In genomic region chr3:20589275-20589674, GRCh38 we compare ENCODE assay signal across 23 cellular contexts.
"Had no signal": no experiment of that assay in that cellular context is flagged by ENCODE, and none has a peak within 500 bp of the region (broad histone marks: within the 10 kb centered on the region; RNA-seq: fewer than 3 reads in every experiment).

No MANE protein-coding gene starts in this region.

- H3K9me3 ChIP-seq: neutrophil, pancreas, stomach, thyroid gland had no signal

- H3K27ac Mint-ChIP-seq: memory B cell; mesothelial cell of epicardium; naive B cell; natural killer cell treated with Interleukin-12 subunit alpha and Interleukin-12 subunit beta and Interleukin-15 and Interleukin-18, amount 100 ng/mL, for 72 hours; stimulated activated effector memory CD8-positive, alpha-beta T cell treated with anti-CD3 and anti-CD28 coated beads, Interleukin-12 subunit alpha, Interleukin-12 subunit beta, amount 100 ng/mL, for 72 hours had no signal

- DNase-seq: dorsolateral prefrontal cortex; effector CD4-positive, alpha-beta T cell; kidney; mucosa of descending colon; naive B cell; pancreas; stimulated activated CD4-positive, alpha-beta T cell treated with anti-CD3 and anti-CD28 coated beads, Interleukin-12 subunit alpha, Interleukin-12 subunit beta, amount 100 ng/mL, for 4 hours; stimulated activated CD4-positive, alpha-beta T cell treated with anti-CD3 and anti-CD28 coated beads, Interleukin-2, amount 100 ng/mL, for 24 hours; stimulated activated CD4-positive, alpha-beta T cell treated with anti-CD3 and anti-CD28 coated beads, Interleukin-4, amount 100 ng/mL, for 24 hours; stimulated activated naive CD4-positive, alpha-beta T cell treated with Interleukin-2 at 50 U/mL for 16 hours; stomach; thyroid gland; trophoblast cell had no signal

- H3K4me2 ChIP-seq: smooth muscle cell had no signal

- H3K4me3 ChIP-seq: dorsolateral prefrontal cortex, lung, mucosa of descending colon, pancreas, smooth muscle cell, stomach, thyroid gland had no signal

- H3K4me3 Mint-ChIP-seq: memory B cell; mesothelial cell of epicardium; natural killer cell treated with Interleukin-12 subunit alpha and Interleukin-12 subunit beta and Interleukin-15 and Interleukin-18, amount 100 ng/mL, for 72 hours; neural crest cell; stimulated activated effector memory CD8-positive, alpha-beta T cell treated with anti-CD3 and anti-CD28 coated beads, Interleukin-12 subunit alpha, Interleukin-12 subunit beta, amount 100 ng/mL, for 72 hours had no signal

- H3K4me1 ChIP-seq: pancreas, stomach, thyroid gland had no signal

- H3K27me3 ChIP-seq: dorsolateral prefrontal cortex, neutrophil, pancreas, stomach, thyroid gland had no signal

- H3K36me3 Mint-ChIP-seq: memory B cell; naive B cell; stimulated activated effector memory CD8-positive, alpha-beta T cell treated with anti-CD3 and anti-CD28 coated beads, Interleukin-12 subunit alpha, Interleukin-12 subunit beta, amount 100 ng/mL, for 72 hours had no signal

- H3K27me3 Mint-ChIP-seq: memory B cell; naive B cell; natural killer cell treated with Interleukin-12 subunit alpha and Interleukin-12 subunit beta and Interleukin-15 and Interleukin-18, amount 100 ng/mL, for 72 hours had no signal

- H3K27ac ChIP-seq: dorsolateral prefrontal cortex, neutrophil, pancreas, stomach, thyroid gland had no signal

- ATAC-seq: left lobe of liver; mucosa of descending colon; natural killer cell treated with Interleukin-12 subunit alpha and Interleukin-12 subunit beta and Interleukin-15 and Interleukin-18, amount 100 ng/mL, for 72 hours; pancreas; sciatic nerve; stimulated activated effector memory CD8-positive, alpha-beta T cell treated with anti-CD3 and anti-CD28 coated beads, Interleukin-12 subunit alpha, Interleukin-12 subunit beta, amount 100 ng/mL, for 72 hours had no signal

- H3K36me3 ChIP-seq: neutrophil, pancreas, stomach, thyroid gland had no signal

- H3K4me1 Mint-ChIP-seq: memory B cell; naive B cell; neural crest cell; stimulated activated effector memory CD8-positive, alpha-beta T cell treated with anti-CD3 and anti-CD28 coated beads, Interleukin-12 subunit alpha, Interleukin-12 subunit beta, amount 100 ng/mL, for 72 hours had no signal
